9 cellular contexts compared by ENCODE assay signal in genomic region chr1:76075877-76076276, GRCh38. TPM values are rescaled to one million over a fixed set of nuclear protein-coding genes. Genes with fewer than 3 reads are reported as not detected.
DNase-seq lines count a peak whose midpoint lies in the region; ATAC-seq, FAIRE-seq and TF ChIP-seq lines count a peak whose summit lies in the region.
"Had no signal": no experiment of that assay in that cellular context is flagged by ENCODE, and none has a peak within 500 bp of the region (broad histone marks: within the 10 kb centered on the region; RNA-seq: fewer than 3 reads in every experiment).

No MANE protein-coding gene starts in this region.

- ATAC-seq in GM19043 (IDR thresholded peaks at IDR 0.05; ENCODE audit: low read depth, unreplicated experiment) (peak; percentile 40), HG03439 (IDR thresholded peaks at IDR 0.05; ENCODE audit: unreplicated experiment) (no peak)

- no peak for TF ChIP-seq POLR2A in H54 (IDR thresholded peaks at IDR 0.05; ENCODE audit: low read depth, low read length)

- H3K4me3 Mint-ChIP-seq in progenitor cell of endocrine pancreas (ENCODE audit: low read depth): peak overlapping the region; percentile 90

- peaks cover 29% of the 10 kb centered on the region for H3K4me1 ChIP-seq in HUES48 (ENCODE audit: control insufficient read depth, insufficient read depth, low read length)

- H3K9me3 Mint-ChIP-seq in progenitor cell of endocrine pancreas (ENCODE audit: low read depth): no peaks in the 10 kb centered on the region

- H3K36me3 ChIP-seq in HUES48 (ENCODE audit: control insufficient read depth, insufficient read depth, low read length): no peaks in the 10 kb centered on the region

- peak overlapping the region; percentile 40 for H3K27ac Mint-ChIP-seq in progenitor cell of endocrine pancreas

- no peak for TF ChIP-seq CTCF in coronary artery (IDR thresholded peaks at IDR 0.05)
- no peak for TF ChIP-seq CTCF in progenitor cell of endocrine pancreas (IDR thresholded peaks at IDR 0.05; ENCODE audit: unreplicated experiment)

- H3K4me3 ChIP-seq in HUES48 (ENCODE audit: low read depth, low read length): peak overlapping the region; percentile 87
- peak overlapping the region; percentile 76 for H3K4me3 ChIP-seq in coronary artery

- no peak for FAIRE-seq in H54 (lab: Jason Lieb, UNC)

- no peak overlapping the region for H3K9ac ChIP-seq in HUES48 (ENCODE audit: low read depth, low read length)

- no peaks in the 10 kb centered on the region for H3K36me3 Mint-ChIP-seq in progenitor cell of endocrine pancreas (ENCODE audit: insufficient read depth)

- no peaks in the 10 kb centered on the region for H3K9me3 ChIP-seq in HUES48 (ENCODE audit: control insufficient read depth, insufficient read depth, low read length)

- peaks cover 13% of the 10 kb centered on the region for H3K4me1 Mint-ChIP-seq in progenitor cell of endocrine pancreas (ENCODE audit: low read depth)

- peaks cover 13% of the 10 kb centered on the region; the same call in 1 of the 2 replicates for H3K27me3 ChIP-seq in HUES48 (ENCODE audit: control insufficient read depth, insufficient read depth, low read length)

- DNase-seq in coronary artery (ENCODE audit: low spot score) (no peak), progenitor cell of endocrine pancreas (ENCODE audit: low spot score, unreplicated experiment) (no peak), D341Med (ENCODE audit: low spot score) (no peak), H54 (ENCODE audit: insufficient read length, low spot score) (no peak), cortex of kidney (lab: John Stamatoyannopoulos, UW) (no peak)

- H3K27me3 Mint-ChIP-seq in progenitor cell of endocrine pancreas: peaks cover 48% of the 10 kb centered on the region

- H3K27ac ChIP-seq in HUES48 (ENCODE audit: low read depth, low read length) (no peak overlapping the region), coronary artery (peak overlapping the region; percentile 42 to 75)
- H3K27ac ChIP-seq: epithelial cell of prostate had no signal

RNA-seq across cellular contexts. Expression of gene ST6GALNAC3, which starts 1.3 kb away (rescaled TPM):
- total RNA-seq in progenitor cell of endocrine pancreas: 11.0 and 17.5 TPM in 2 replicates
